Comparison of ENCODE assay signal across 1 cellular context in the genomic region with DNA sequence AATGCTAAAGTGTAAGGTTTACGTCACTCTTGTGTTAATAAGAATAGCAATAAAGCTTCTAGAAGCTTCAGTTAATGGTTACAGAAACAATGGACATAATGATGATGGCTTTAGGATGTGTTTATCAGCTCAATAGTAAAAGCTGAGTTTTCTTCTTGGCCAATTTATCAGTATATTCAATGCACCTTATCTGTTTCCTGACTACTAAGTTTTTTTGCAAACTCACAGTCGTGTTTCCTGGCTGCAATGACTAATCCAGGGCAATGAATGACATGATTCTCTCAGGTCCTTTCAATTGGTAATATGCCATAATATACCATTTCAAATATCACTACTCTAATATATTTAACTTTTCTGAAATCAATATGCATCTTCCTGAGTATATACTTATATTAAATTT.
TF ChIP-seq lines count a peak whose summit lies in the region.

No MANE protein-coding gene starts in this region.

TF ChIP-seq in K562, 482 proteins besides CTCF, POLR2A, EP300 and RAD21 (continued from another document and continues in another):
- TF ChIP-seq GATAD2B (IDR thresholded peaks at IDR 0.05; ENCODE audit: borderline replicate concordance) (no peak), HDAC2 (IDR thresholded peaks at IDR 0.05) (no peak), EP400 (IDR thresholded peaks at IDR 0.05) (no peak), RFX1 (IDR thresholded peaks at IDR 0.05) (no peak), CCAR2 (IDR thresholded peaks at IDR 0.05; ENCODE audit: low read depth, low read length) (no peak), PCBP2 (IDR thresholded peaks at IDR 0.05; ENCODE audit: low read depth, low read length, poor library complexity, severe bottlenecking) (no peak), ARID2 (IDR thresholded peaks at IDR 0.05) (no peak), MEF2D (tag; conservative IDR thresholded peaks at IDR 0.05; ENCODE audit: low read depth) (no peak), MTF1 (CRISPR knock-in tag; IDR thresholded peaks at IDR 0.05; ENCODE audit: borderline replicate concordance) (no peak), RCOR1 (IDR thresholded peaks at IDR 0.05; ENCODE audit: borderline replicate concordance in 1 of 2, low read depth in 2 of 2, low read length in 2 of 2) (peak in 1 of 2 experiments; percentile 75; a peak in 1 of 4 replicates), ZNF586 (CRISPR knock-in tag; conservative IDR thresholded peaks at IDR 0.05) (no peak), ZBTB11 (CRISPR knock-in tag; IDR thresholded peaks at IDR 0.05) (no peak), TCF3 (CRISPR knock-in tag; IDR thresholded peaks at IDR 0.05) (peak; percentile 64), PTTG1 (tag; IDR thresholded peaks at IDR 0.05; ENCODE audit: low read depth) (no peak), PHTF2 (CRISPR knock-in tag; IDR thresholded peaks at IDR 0.05) (no peak), XRCC3 (IDR thresholded peaks at IDR 0.05) (no peak), ZNF41 (CRISPR knock-in tag; conservative IDR thresholded peaks at IDR 0.05) (no peak), ETV5 (CRISPR knock-in tag; IDR thresholded peaks at IDR 0.05; ENCODE audit: low read depth) (no peak), EHMT2 (IDR thresholded peaks at IDR 0.05) (0 out of 2 replicates have a peak, but pooled peaks have one; percentile 41), MED1 (CRISPR knock-in tag; IDR thresholded peaks at IDR 0.05; ENCODE audit: borderline replicate concordance) (no peak), NFE2 (IDR thresholded peaks at IDR 0.05; ENCODE audit: low read depth) (peak; percentile 90), ZNF507 (tag; conservative IDR thresholded peaks at IDR 0.05) (no peak), MYBL2 (IDR thresholded peaks at IDR 0.05; ENCODE audit: low read depth) (no peak), MYBL2 (CRISPR knock-in tag; IDR thresholded peaks at IDR 0.05; ENCODE audit: borderline replicate concordance) (no peak), ZNF311 (CRISPR knock-in tag; IDR thresholded peaks at IDR 0.05) (no peak), HNRNPUL1 (IDR thresholded peaks at IDR 0.05; ENCODE audit: low read length) (no peak), ZFPM2 (CRISPR knock-in tag; IDR thresholded peaks at IDR 0.05) (no peak), GATA2 (CRISPR knock-in tag; IDR thresholded peaks at IDR 0.05) (0 out of 2 replicates have a peak, but pooled peaks have one; percentile 12), ASH1L (IDR thresholded peaks at IDR 0.05; ENCODE audit: borderline replicate concordance, low read depth, partially characterized antibody) (no peak), SETDB1 (IDR thresholded peaks at IDR 0.05; ENCODE audit: low read length) (no peak), ZNF780A (CRISPR knock-in tag; IDR thresholded peaks at IDR 0.05) (no peak), PKNOX1 (IDR thresholded peaks at IDR 0.05) (peak; percentile 36; the same call in 1 of the 2 replicates), TAF7 (tag; IDR thresholded peaks at IDR 0.05) (no peak), PHF20 (IDR thresholded peaks at IDR 0.05; ENCODE audit: partially characterized antibody) (no peak), ZNF699 (CRISPR knock-in tag; IDR thresholded peaks at IDR 0.05; ENCODE audit: insufficient replicate concordance) (no peak), MEIS2 (IDR thresholded peaks at IDR 0.05; ENCODE audit: partially characterized antibody) (peak; percentile 62), ZNF830 (CRISPR knock-in tag; IDR thresholded peaks at IDR 0.05) (no peak), KLF16 (IDR thresholded peaks at IDR 0.05) (peak; percentile 10; the same call in 1 of the 2 replicates), TEAD4 (IDR thresholded peaks at IDR 0.05; ENCODE audit: low read length) (peak; percentile 61), TEAD4 (CRISPR knock-in tag; IDR thresholded peaks at IDR 0.05; ENCODE audit: borderline replicate concordance) (no peak), ZNF445 (CRISPR knock-in tag; IDR thresholded peaks at IDR 0.05; ENCODE audit: low read depth) (no peak), TCF7L2 (IDR thresholded peaks at IDR 0.05; ENCODE audit: low read depth, low read length) (no peak), ILF3 (IDR thresholded peaks at IDR 0.05; ENCODE audit: borderline replicate concordance) (no peak), MAFF (IDR thresholded peaks at IDR 0.05; ENCODE audit: low read length) (peak; percentile 61; the same call in 1 of the 2 replicates), TFE3 (CRISPR knock-in tag; IDR thresholded peaks at IDR 0.05) (no peak), CEBPZ (IDR thresholded peaks at IDR 0.05; ENCODE audit: borderline replicate concordance, low read depth, low read length) (no peak), RBBP5 (IDR thresholded peaks at IDR 0.05; ENCODE audit: borderline replicate concordance, insufficient read depth, low read length, poor library complexity, severe bottlenecking) (no peak), ARNT (IDR thresholded peaks at IDR 0.05) (0 out of 4 replicates have a peak, but pooled peaks of 1 of the 2 experiments have one; percentile 16), ZNF408 (CRISPR knock-in tag; IDR thresholded peaks at IDR 0.05; ENCODE audit: low read depth) (no peak), SMARCE1 (IDR thresholded peaks at IDR 0.05) (peak; percentile 81), CREB3 (tag; conservative IDR thresholded peaks at IDR 0.05; ENCODE audit: low read depth) (no peak), ZC3H4 (CRISPR knock-in tag; IDR thresholded peaks at IDR 0.05; ENCODE audit: borderline replicate concordance) (no peak), ATF3 (IDR thresholded peaks at IDR 0.05) (peak; percentile 78), ATF3 (CRISPR knock-in tag; conservative IDR thresholded peaks at IDR 0.05) (no peak), GTF2A2 (tag; IDR thresholded peaks at IDR 0.05) (no peak), TCFL5 (CRISPR knock-in tag; conservative IDR thresholded peaks at IDR 0.05) (no peak), NFIC (IDR thresholded peaks at IDR 0.05) (0 out of 2 replicates have a peak, but pooled peaks have one; percentile 27), ARID1B (IDR thresholded peaks at IDR 0.05) (peak; percentile 90), DNMT1 (IDR thresholded peaks at IDR 0.05) (no peak)
- TF ChIP-seq, protein P1, sequence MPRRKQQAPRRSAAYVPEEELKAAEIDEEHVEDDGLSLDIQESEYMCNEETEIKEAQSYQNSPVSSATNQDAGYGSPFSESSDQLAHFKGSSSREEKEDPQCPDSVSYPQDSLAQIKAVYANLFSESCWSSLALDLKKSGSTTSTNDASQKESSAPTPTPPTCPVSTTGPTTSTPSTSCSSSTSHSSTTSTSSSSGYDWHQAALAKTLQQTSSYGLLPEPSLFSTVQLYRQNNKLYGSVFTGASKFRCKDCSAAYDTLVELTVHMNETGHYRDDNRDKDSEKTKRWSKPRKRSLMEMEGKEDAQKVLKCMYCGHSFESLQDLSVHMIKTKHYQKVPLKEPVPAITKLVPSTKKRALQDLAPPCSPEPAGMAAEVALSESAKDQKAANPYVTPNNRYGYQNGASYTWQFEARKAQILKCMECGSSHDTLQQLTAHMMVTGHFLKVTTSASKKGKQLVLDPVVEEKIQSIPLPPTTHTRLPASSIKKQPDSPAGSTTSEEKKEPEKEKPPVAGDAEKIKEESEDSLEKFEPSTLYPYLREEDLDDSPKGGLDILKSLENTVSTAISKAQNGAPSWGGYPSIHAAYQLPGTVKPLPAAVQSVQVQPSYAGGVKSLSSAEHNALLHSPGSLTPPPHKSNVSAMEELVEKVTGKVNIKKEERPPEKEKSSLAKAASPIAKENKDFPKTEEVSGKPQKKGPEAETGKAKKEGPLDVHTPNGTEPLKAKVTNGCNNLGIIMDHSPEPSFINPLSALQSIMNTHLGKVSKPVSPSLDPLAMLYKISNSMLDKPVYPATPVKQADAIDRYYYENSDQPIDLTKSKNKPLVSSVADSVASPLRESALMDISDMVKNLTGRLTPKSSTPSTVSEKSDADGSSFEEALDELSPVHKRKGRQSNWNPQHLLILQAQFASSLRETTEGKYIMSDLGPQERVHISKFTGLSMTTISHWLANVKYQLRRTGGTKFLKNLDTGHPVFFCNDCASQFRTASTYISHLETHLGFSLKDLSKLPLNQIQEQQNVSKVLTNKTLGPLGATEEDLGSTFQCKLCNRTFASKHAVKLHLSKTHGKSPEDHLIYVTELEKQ (CRISPR knock-in tag; IDR thresholded peaks at IDR 0.05): no peak
- TF ChIP-seq, protein P2, sequence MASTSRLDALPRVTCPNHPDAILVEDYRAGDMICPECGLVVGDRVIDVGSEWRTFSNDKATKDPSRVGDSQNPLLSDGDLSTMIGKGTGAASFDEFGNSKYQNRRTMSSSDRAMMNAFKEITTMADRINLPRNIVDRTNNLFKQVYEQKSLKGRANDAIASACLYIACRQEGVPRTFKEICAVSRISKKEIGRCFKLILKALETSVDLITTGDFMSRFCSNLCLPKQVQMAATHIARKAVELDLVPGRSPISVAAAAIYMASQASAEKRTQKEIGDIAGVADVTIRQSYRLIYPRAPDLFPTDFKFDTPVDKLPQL (IDR thresholded peaks at IDR 0.05; ENCODE audit: extremely low read depth, insufficient read length): no peak
